9 cellular contexts compared by ENCODE assay signal in the genomic region with DNA sequence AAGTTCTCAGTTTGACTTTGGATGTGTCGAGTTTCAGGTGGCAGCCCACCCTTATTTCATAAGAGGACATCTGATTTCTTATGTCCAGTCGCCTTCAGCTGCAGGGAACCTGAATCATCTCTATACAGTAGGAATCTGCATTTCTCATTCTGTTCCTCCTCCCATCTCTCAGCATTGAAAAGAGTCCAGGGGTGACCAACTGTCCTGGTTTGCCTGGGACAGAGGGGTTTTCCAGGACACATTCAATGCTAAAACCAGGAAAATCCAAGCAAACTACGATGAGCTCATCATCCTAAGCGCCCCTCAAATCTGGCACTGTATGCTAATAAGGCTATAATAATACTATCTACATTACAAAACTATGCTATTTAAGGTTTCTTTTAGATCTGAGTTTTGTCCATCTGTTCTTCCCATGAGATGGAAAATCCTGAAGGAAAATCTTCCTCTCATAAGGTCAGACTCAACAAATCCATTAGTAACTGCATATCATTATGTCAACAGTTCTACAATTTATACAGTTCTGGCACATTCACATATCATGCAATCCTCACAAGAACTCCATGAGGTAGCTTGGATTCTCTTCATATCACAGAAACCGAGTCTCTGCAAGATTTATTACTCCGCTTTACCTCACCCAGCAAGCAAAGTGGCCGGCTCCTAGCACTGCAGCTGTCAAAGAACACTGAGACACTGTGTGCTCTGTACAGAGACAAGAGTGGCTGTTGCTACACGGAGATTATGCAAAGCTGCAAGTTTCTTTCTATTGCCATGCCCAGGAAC. TPM values are rescaled to one million over a fixed set of nuclear protein-coding genes. Genes with fewer than 3 reads are reported as not detected.
DNase-seq lines count a peak whose midpoint lies in the region; ATAC-seq and TF ChIP-seq lines count a peak whose summit lies in the region.
"Had no signal": no experiment of that assay in that cellular context is flagged by ENCODE, and none has a peak within 500 bp of the region (broad histone marks: within the 10 kb centered on the region; RNA-seq: fewer than 3 reads in every experiment).

No MANE protein-coding gene starts in this region.

- peak overlapping the region; percentile 100 for H3K27ac ChIP-seq in smooth muscle cell (ENCODE audit: low read depth)

- TF ChIP-seq CTCF in smooth muscle cell (IDR thresholded peaks at IDR 0.05; ENCODE audit: borderline replicate concordance, insufficient read depth, poor library complexity, severe bottlenecking), result no peak

- no peaks in the 10 kb centered on the region for H3K27me3 ChIP-seq in smooth muscle cell (ENCODE audit: low read depth)

- H3K4me2 ChIP-seq in smooth muscle cell, result peak overlapping the region; percentile 90

- CTCF ChIA-PET in activated naive CD4-positive, alpha-beta T cell treated with anti-CD3 and anti-CD28 coated beads for 36 hours (lab: Charles Lee), result interaction anchor here (1.0 to 2.0 kb wide), 4 partner anchors 8 to 92 kb away, joined by 3 to 7 read pairs (median 4); no protein-coding TSS in a partner anchor

- H4K20me1 ChIP-seq in smooth muscle cell (ENCODE audit: low read depth), result no peaks in the 10 kb centered on the region

- H3K4me3 ChIP-seq in smooth muscle cell, result peak overlapping the region; percentile 68

- H3K4me3 Mint-ChIP-seq in activated T-helper 1 cell treated with anti-CD3 and anti-CD28 coated beads, Interleukin-12 subunit alpha, Interleukin-12 subunit beta, Interleukin-2, Interleukin-4 antibody, amounts not matched to agents 30 ng/mL and 10 ng/mL and 1 ng/mL, durations not matched to agents 14 hours and 24 hours and 36 hours, result peak overlapping the region; percentile 50
- H3K4me3 Mint-ChIP-seq in activated naive CD4-positive, alpha-beta T cell treated with anti-CD3 and anti-CD28 coated beads for 36 hours, result no peak overlapping the region

- no peaks in the 10 kb centered on the region for H3K36me3 ChIP-seq in smooth muscle cell (ENCODE audit: low read depth)

- ATAC-seq in GM21528 (IDR thresholded peaks at IDR 0.05; ENCODE audit: low FRiP score, unreplicated experiment) (no peak), HG02840 (IDR thresholded peaks at IDR 0.05; ENCODE audit: low FRiP score, unreplicated experiment) (no peak)
- ATAC-seq: A549 had no signal

- H3K9me3 ChIP-seq in smooth muscle cell (replicated peaks; ENCODE audit: low read depth), result no peaks in the 10 kb centered on the region
- H3K9me3 ChIP-seq: A549 had no signal

- H3K4me1 Mint-ChIP-seq in activated T-helper 1 cell treated with anti-CD3 and anti-CD28 coated beads, Interleukin-12 subunit alpha, Interleukin-12 subunit beta, Interleukin-2, Interleukin-4 antibody, amounts not matched to agents 30 ng/mL and 10 ng/mL and 1 ng/mL, durations not matched to agents 14 hours and 24 hours and 36 hours (ENCODE audit: low read depth), result no peaks in the 10 kb centered on the region
- peaks cover 17% of the 10 kb centered on the region for H3K4me1 Mint-ChIP-seq in activated naive CD4-positive, alpha-beta T cell treated with anti-CD3 and anti-CD28 coated beads for 36 hours (ENCODE audit: low read depth)

- 70% methylated on average over 8 of the region's 8 CpGs for whole genome bisulfite sequencing in smooth muscle cell (ENCODE audit: low lambda C conversion rate)

- H3K27ac Mint-ChIP-seq in activated T-helper 1 cell treated with anti-CD3 and anti-CD28 coated beads, Interleukin-12 subunit alpha, Interleukin-12 subunit beta, Interleukin-2, Interleukin-4 antibody, amounts not matched to agents 30 ng/mL and 10 ng/mL and 1 ng/mL, durations not matched to agents 14 hours and 24 hours and 36 hours, result peak overlapping the region; percentile 31
- H3K27ac Mint-ChIP-seq in activated naive CD4-positive, alpha-beta T cell treated with anti-CD3 and anti-CD28 coated beads for 36 hours, result no peak overlapping the region

- H3K9ac ChIP-seq in smooth muscle cell (ENCODE audit: low read depth), result no peak overlapping the region

- H3K9me3 Mint-ChIP-seq in activated T-helper 1 cell treated with anti-CD3 and anti-CD28 coated beads, Interleukin-12 subunit alpha, Interleukin-12 subunit beta, Interleukin-2, Interleukin-4 antibody, amounts not matched to agents 30 ng/mL and 10 ng/mL and 1 ng/mL, durations not matched to agents 14 hours and 24 hours and 36 hours, result no peaks in the 10 kb centered on the region
- no peaks in the 10 kb centered on the region for H3K9me3 Mint-ChIP-seq in activated naive CD4-positive, alpha-beta T cell treated with anti-CD3 and anti-CD28 coated beads for 36 hours

- peaks cover 12% of the 10 kb centered on the region for H3K4me1 ChIP-seq in smooth muscle cell (ENCODE audit: low read depth)

- peaks cover 15% of the 10 kb centered on the region for H3F3A ChIP-seq in smooth muscle cell (ENCODE audit: low read depth)

- intact Hi-C loops in activated T-helper 1 cell treated with anti-CD3 and anti-CD28 coated beads, Interleukin-12 subunit alpha, Interleukin-12 subunit beta, Interleukin-2, Interleukin-4 antibody, amounts not matched to agents 30 ng/mL and 10 ng/mL and 1 ng/mL, durations not matched to agents 14 hours and 24 hours and 36 hours (cut with micrococcal nuclease), result loop anchor here (5.0 to 10.0 kb wide), 6 partner anchors 124 to 1481 kb away; a partner anchor contains a TSS
- intact Hi-C loops in activated naive CD4-positive, alpha-beta T cell treated with anti-CD3 and anti-CD28 coated beads for 36 hours (cut with micrococcal nuclease), result loop anchor here (5.0 to 10.0 kb wide), 4 partner anchors 446 to 866 kb away; a partner anchor contains a TSS

- no peak overlapping the region for H2AFZ ChIP-seq in smooth muscle cell (ENCODE audit: low read depth)

- DNase-seq in DMS79 treated with DMSO at 0.1 percent for 48 hours (lab: John Stamatoyannopoulos, UW) (peak; percentile 47), DMS79 (lab: John Stamatoyannopoulos, UW) (no peak), iris pigment epithelial cell (ENCODE audit: low read depth) (peak; percentile 7), smooth muscle cell (lab: John Stamatoyannopoulos, UW; ENCODE audit: unreplicated experiment) (no peak)
- DNase-seq in activated T-helper 1 cell treated with anti-CD3 and anti-CD28 coated beads, Interleukin-12 subunit alpha, Interleukin-12 subunit beta, Interleukin-2, Interleukin-4 antibody, amounts not matched to agents 30 ng/mL and 10 ng/mL and 1 ng/mL, durations not matched to agents 14 hours and 24 hours and 36 hours (ENCODE audit: low spot score), result no peak
- no peak for DNase-seq in activated naive CD4-positive, alpha-beta T cell treated with anti-CD3 and anti-CD28 coated beads for 36 hours

- no peaks in the 10 kb centered on the region for H3K79me2 ChIP-seq in smooth muscle cell (ENCODE audit: low read depth)

- peaks cover 1% of the 10 kb centered on the region for H3K27me3 Mint-ChIP-seq in activated T-helper 1 cell treated with anti-CD3 and anti-CD28 coated beads, Interleukin-12 subunit alpha, Interleukin-12 subunit beta, Interleukin-2, Interleukin-4 antibody, amounts not matched to agents 30 ng/mL and 10 ng/mL and 1 ng/mL, durations not matched to agents 14 hours and 24 hours and 36 hours (ENCODE audit: insufficient read depth)
- no peaks in the 10 kb centered on the region for H3K27me3 Mint-ChIP-seq in activated naive CD4-positive, alpha-beta T cell treated with anti-CD3 and anti-CD28 coated beads for 36 hours (ENCODE audit: low read depth)

- H3K36me3 Mint-ChIP-seq in activated T-helper 1 cell treated with anti-CD3 and anti-CD28 coated beads, Interleukin-12 subunit alpha, Interleukin-12 subunit beta, Interleukin-2, Interleukin-4 antibody, amounts not matched to agents 30 ng/mL and 10 ng/mL and 1 ng/mL, durations not matched to agents 14 hours and 24 hours and 36 hours (ENCODE audit: low read depth), result no peaks in the 10 kb centered on the region
- H3K36me3 Mint-ChIP-seq in activated naive CD4-positive, alpha-beta T cell treated with anti-CD3 and anti-CD28 coated beads for 36 hours (ENCODE audit: low read depth), result no peaks in the 10 kb centered on the region

RNA-seq across cellular contexts. Expression of a gene that starts 15.6 kb away (rescaled TPM):
- total RNA-seq in activated T-helper 1 cell treated with anti-CD3 and anti-CD28 coated beads, Interleukin-12 subunit alpha, Interleukin-12 subunit beta, Interleukin-2, Interleukin-4 antibody, amounts not matched to agents 30 ng/mL and 10 ng/mL and 1 ng/mL, durations not matched to agents 14 hours and 24 hours and 36 hours, result 513 and 521 TPM in 2 replicates
- total RNA-seq in smooth muscle cell, result 289 and 302 TPM in 2 replicates
- polyA plus RNA-seq in smooth muscle cell, result 545 and 597 TPM in 2 replicates
- 100 to 1,000 TPM; 404 to 409 TPM for total RNA-seq in activated naive CD4-positive, alpha-beta T cell treated with anti-CD3 and anti-CD28 coated beads for 36 hours

RNA-seq across cellular contexts. Expression of a gene that starts 49.5 kb away (rescaled TPM):
- 22.9 and 24.4 TPM in 2 replicates for total RNA-seq in activated T-helper 1 cell treated with anti-CD3 and anti-CD28 coated beads, Interleukin-12 subunit alpha, Interleukin-12 subunit beta, Interleukin-2, Interleukin-4 antibody, amounts not matched to agents 30 ng/mL and 10 ng/mL and 1 ng/mL, durations not matched to agents 14 hours and 24 hours and 36 hours
- total RNA-seq in smooth muscle cell, result 7.5 and 8.0 TPM in 2 replicates
- polyA plus RNA-seq in smooth muscle cell, result 9.9 and 17.5 TPM in 2 replicates
- 10 to 100 TPM; 22.0 to 23.1 TPM for total RNA-seq in activated naive CD4-positive, alpha-beta T cell treated with anti-CD3 and anti-CD28 coated beads for 36 hours

Comparison
In these comparisons a context has a peak if more than half of its experiments do, and no peak if none do; other contexts are left out.
1. DNase-seq: peak in DMS79 treated with DMSO at 0.1 percent for 48 hours (single experiment) and iris pigment epithelial cell (single experiment); none in DMS79 (single experiment), activated T-helper 1 cell treated with anti-CD3 and anti-CD28 coated beads, Interleukin-12 subunit alpha, Interleukin-12 subunit beta, Interleukin-2, Interleukin-4 antibody, amounts not matched to agents 30 ng/mL and 10 ng/mL and 1 ng/mL, durations not matched to agents 14 hours and 24 hours and 36 hours (single experiment), smooth muscle cell (single experiment) and activated naive CD4-positive, alpha-beta T cell treated with anti-CD3 and anti-CD28 coated beads for 36 hours (single experiment).